ENCODE assay signal across 1 cellular context in genomic region chr9:126804696-126805545, GRCh38.
TF ChIP-seq lines count a peak whose summit lies in the region.

Gene ZBTB43, plus strand, starts transcription at chr9:126805040. Its CDS starts 27,470 bp downstream, at chr9:126832510.

TF ChIP-seq in HepG2, 621 proteins besides CTCF, POLR2A, EP300 and RAD21 (continued from another document and continues in another):
- TF ChIP-seq ZHX2 (IDR thresholded peaks at IDR 0.05; ENCODE audit: low read depth) (0 out of 2 replicates have a peak, but pooled peaks have one; percentile 38), ZHX2 (CRISPR knock-in tag; IDR thresholded peaks at IDR 0.05; ENCODE audit: borderline replicate concordance) (0 out of 2 replicates have a peak, but pooled peaks have one; percentile 36), KDM6A (CRISPR knock-in tag; IDR thresholded peaks at IDR 0.05; ENCODE audit: low read depth) (no peak), ZFP36 (IDR thresholded peaks at IDR 0.05; ENCODE audit: borderline replicate concordance, low read depth, low read length, partially characterized antibody) (no peak), ARHGAP35 (CRISPR knock-in tag; IDR thresholded peaks at IDR 0.05; ENCODE audit: borderline replicate concordance) (peak; percentile 25; the same call in 1 of the 2 replicates), ZNF768 (CRISPR knock-in tag; IDR thresholded peaks at IDR 0.05) (peak; percentile 41; the same call in 1 of the 2 replicates), MZF1 (CRISPR knock-in tag; IDR thresholded peaks at IDR 0.05; ENCODE audit: borderline replicate concordance) (no peak), ELK4 (CRISPR knock-in tag; IDR thresholded peaks at IDR 0.05; ENCODE audit: borderline replicate concordance) (0 out of 2 replicates have a peak, but pooled peaks have one; percentile 38), ZNF143 (CRISPR knock-in tag; IDR thresholded peaks at IDR 0.05) (peak; percentile 35; the same call in 1 of the 2 replicates), JARID2 (CRISPR knock-in tag; IDR thresholded peaks at IDR 0.05; ENCODE audit: insufficient replicate concordance) (no peak), ZNF781 (CRISPR knock-in tag; IDR thresholded peaks at IDR 0.05; ENCODE audit: borderline replicate concordance, not compliant biosample characterization) (peak; percentile 61), SOX6 (IDR thresholded peaks at IDR 0.05) (no peak), SOX6 (CRISPR knock-in tag; IDR thresholded peaks at IDR 0.05) (peak; percentile 77), ZNF570 (CRISPR knock-in tag; IDR thresholded peaks at IDR 0.05; ENCODE audit: borderline replicate concordance) (no peak), GLMP (CRISPR knock-in tag; IDR thresholded peaks at IDR 0.05; ENCODE audit: borderline replicate concordance) (no peak), ZNF180 (CRISPR knock-in tag; IDR thresholded peaks at IDR 0.05; ENCODE audit: borderline replicate concordance, low read depth) (no peak), ZFP91 (CRISPR knock-in tag; IDR thresholded peaks at IDR 0.05; ENCODE audit: borderline replicate concordance) (peak; percentile 89; the same call in 1 of the 2 replicates), HNRNPK (IDR thresholded peaks at IDR 0.05; ENCODE audit: low read depth, low read length, poor library complexity, severe bottlenecking) (peak; percentile 74), TFDP2 (CRISPR knock-in tag; IDR thresholded peaks at IDR 0.05) (peak; percentile 66), ZNF615 (CRISPR knock-in tag; IDR thresholded peaks at IDR 0.05; ENCODE audit: borderline replicate concordance) (0 out of 2 replicates have a peak, but pooled peaks have one; percentile 14), SMYD3 (CRISPR knock-in tag; IDR thresholded peaks at IDR 0.05) (peak; percentile 92), ZNF256 (CRISPR knock-in tag; conservative IDR thresholded peaks at IDR 0.05) (no peak; the same call in 1 of the 2 replicates), ARNTL (CRISPR knock-in tag; IDR thresholded peaks at IDR 0.05) (no peak; the same call in 1 of the 2 replicates), CREM (IDR thresholded peaks at IDR 0.05) (peak; percentile 83), CREM (CRISPR knock-in tag; IDR thresholded peaks at IDR 0.05) (no peak), CEBPG (CRISPR knock-in tag; IDR thresholded peaks at IDR 0.05) (0 out of 2 replicates have a peak, but pooled peaks have one; percentile 18), ZFP1 (CRISPR knock-in tag; IDR thresholded peaks at IDR 0.05) (no peak), CHD2 (IDR thresholded peaks at IDR 0.05; ENCODE audit: low read depth, low read length) (no peak), TFDP1 (CRISPR knock-in tag; IDR thresholded peaks at IDR 0.05; ENCODE audit: borderline replicate concordance) (peak; percentile 56; the same call in 1 of the 2 replicates), E2F5 (CRISPR knock-in tag; conservative IDR thresholded peaks at IDR 0.05) (no peak), LBX2 (CRISPR knock-in tag; IDR thresholded peaks at IDR 0.05; ENCODE audit: borderline replicate concordance) (no peak; the same call in 1 of the 2 replicates), RBAK (CRISPR knock-in tag; IDR thresholded peaks at IDR 0.05) (no peak), MYNN (CRISPR knock-in tag; IDR thresholded peaks at IDR 0.05; ENCODE audit: low read depth) (no peak), IRF2 (CRISPR knock-in tag; IDR thresholded peaks at IDR 0.05) (peak; percentile 76), GTF3A (CRISPR knock-in tag; conservative IDR thresholded peaks at IDR 0.05) (0 out of 2 replicates have a peak, but pooled peaks have one; percentile 32), BCLAF1 (IDR thresholded peaks at IDR 0.05) (no peak)
